ENCODE assay signal across 18 cellular contexts in genomic region chr4:76881375-76881774, GRCh38. TPM values are rescaled to one million over a fixed set of nuclear protein-coding genes. Genes with fewer than 3 reads are reported as not detected.
DNase-seq lines count a peak whose midpoint lies in the region; ATAC-seq and TF ChIP-seq lines count a peak whose summit lies in the region.
"Had no signal": no experiment of that assay in that cellular context is flagged by ENCODE, and none has a peak within 500 bp of the region (broad histone marks: within the 10 kb centered on the region; RNA-seq: fewer than 3 reads in every experiment).

No MANE protein-coding gene starts in this region.

- H3K27ac Mint-ChIP-seq in Calu3 (ENCODE audit: unreplicated experiment) (no peak overlapping the region), type B pancreatic cell (no peak overlapping the region)
- no peak overlapping the region for H3K27ac Mint-ChIP-seq in activated T-helper 1 cell treated with anti-CD3 and anti-CD28 coated beads, Interleukin-12 subunit alpha, Interleukin-12 subunit beta, Interleukin-2, Interleukin-4 antibody, amounts not matched to agents 30 ng/mL and 10 ng/mL and 1 ng/mL, durations not matched to agents 14 hours and 24 hours and 36 hours
- H3K27ac Mint-ChIP-seq: activated T-cell treated with anti-CD3 and anti-CD28 coated beads, Interleukin-2, amount 50 U/mL, for 24 hours had no signal

- CTCF ChIA-PET in Calu3 (lab: Charles Lee): interaction anchor here (0.5 to 1.4 kb wide), 2 partner anchors 11 to 12 kb away, joined by 3 read pairs; no protein-coding TSS in a partner anchor

- ATAC-seq in foreskin keratinocyte (peak; percentile 83), GM18520 (IDR thresholded peaks at IDR 0.05; ENCODE audit: unreplicated experiment) (no peak), HG02840 (IDR thresholded peaks at IDR 0.05; ENCODE audit: low FRiP score, unreplicated experiment) (no peak)
- ATAC-seq: gastroesophageal sphincter, HepG2 had no signal

- H3K4me1 Mint-ChIP-seq in Calu3 (ENCODE audit: low read depth, unreplicated experiment) (no peaks in the 10 kb centered on the region), type B pancreatic cell (ENCODE audit: unreplicated experiment) (peaks cover 5% of the 10 kb centered on the region)
- no peaks in the 10 kb centered on the region for H3K4me1 Mint-ChIP-seq in activated T-helper 1 cell treated with anti-CD3 and anti-CD28 coated beads, Interleukin-12 subunit alpha, Interleukin-12 subunit beta, Interleukin-2, Interleukin-4 antibody, amounts not matched to agents 30 ng/mL and 10 ng/mL and 1 ng/mL, durations not matched to agents 14 hours and 24 hours and 36 hours (ENCODE audit: low read depth)

- H3K27me3 ChIP-seq in foreskin keratinocyte: peaks cover 22% of the 10 kb centered on the region
- H3K27me3 ChIP-seq: right lobe of liver, tibial nerve had no signal

- H3K27ac ChIP-seq in foreskin keratinocyte: no peak overlapping the region
- H3K27ac ChIP-seq: gastroesophageal sphincter, right lobe of liver, tibial nerve had no signal

- H3K27me3 Mint-ChIP-seq in Calu3 (ENCODE audit: unreplicated experiment) (no peaks in the 10 kb centered on the region), type B pancreatic cell (no peaks in the 10 kb centered on the region)
- peaks cover 15% of the 10 kb centered on the region for H3K27me3 Mint-ChIP-seq in activated T-helper 1 cell treated with anti-CD3 and anti-CD28 coated beads, Interleukin-12 subunit alpha, Interleukin-12 subunit beta, Interleukin-2, Interleukin-4 antibody, amounts not matched to agents 30 ng/mL and 10 ng/mL and 1 ng/mL, durations not matched to agents 14 hours and 24 hours and 36 hours (ENCODE audit: insufficient read depth)

- H3K4me1 ChIP-seq in foreskin keratinocyte: no peaks in the 10 kb centered on the region
- H3K4me1 ChIP-seq: gastroesophageal sphincter, right lobe of liver, tibial nerve had no signal

- intact Hi-C loops in Calu3 (cut with micrococcal nuclease; ENCODE audit: unreplicated experiment): no loop called here
- intact Hi-C loops in activated T-helper 1 cell treated with anti-CD3 and anti-CD28 coated beads, Interleukin-12 subunit alpha, Interleukin-12 subunit beta, Interleukin-2, Interleukin-4 antibody, amounts not matched to agents 30 ng/mL and 10 ng/mL and 1 ng/mL, durations not matched to agents 14 hours and 24 hours and 36 hours (cut with micrococcal nuclease): no loop called here

- H3K36me3 Mint-ChIP-seq in Calu3 (ENCODE audit: insufficient read depth, unreplicated experiment) (no peaks in the 10 kb centered on the region), type B pancreatic cell (no peaks in the 10 kb centered on the region)
- H3K36me3 Mint-ChIP-seq in activated T-helper 1 cell treated with anti-CD3 and anti-CD28 coated beads, Interleukin-12 subunit alpha, Interleukin-12 subunit beta, Interleukin-2, Interleukin-4 antibody, amounts not matched to agents 30 ng/mL and 10 ng/mL and 1 ng/mL, durations not matched to agents 14 hours and 24 hours and 36 hours (ENCODE audit: low read depth): no peaks in the 10 kb centered on the region

- TF ChIP-seq CTCF in Calu3 (IDR thresholded peaks at IDR 0.05; ENCODE audit: unreplicated experiment) (no peak), foreskin keratinocyte (conservative IDR thresholded peaks at IDR 0.05) (peak; percentile 26), type B pancreatic cell (conservative IDR thresholded peaks at IDR 0.05) (no peak)

- BruUV-seq in Calu3 (replicated peaks; lab: Mats Ljungman, UMichigan): no TSS peak

- H3K9me3 Mint-ChIP-seq in Calu3 (ENCODE audit: low read depth, unreplicated experiment) (no peaks in the 10 kb centered on the region), type B pancreatic cell (no peaks in the 10 kb centered on the region)
- H3K9me3 Mint-ChIP-seq in activated T-helper 1 cell treated with anti-CD3 and anti-CD28 coated beads, Interleukin-12 subunit alpha, Interleukin-12 subunit beta, Interleukin-2, Interleukin-4 antibody, amounts not matched to agents 30 ng/mL and 10 ng/mL and 1 ng/mL, durations not matched to agents 14 hours and 24 hours and 36 hours: no peaks in the 10 kb centered on the region
- H3K9me3 Mint-ChIP-seq: activated T-cell treated with anti-CD3 and anti-CD28 coated beads, Interleukin-2, amount 50 U/mL, for 24 hours had no signal

- DNase-seq in Calu3 (peak; percentile 36), LoVo (ENCODE audit: low spot score) (peak; percentile 76), NCI-H748 treated with DMSO at 0.1 percent for 48 hours (lab: John Stamatoyannopoulos, UW) (peak; percentile 45), foreskin keratinocyte (peak; percentile 79 to 88), type B pancreatic cell (ENCODE audit: extremely low spot score, unreplicated experiment) (no peak)
- no peak for DNase-seq in activated T-helper 1 cell treated with anti-CD3 and anti-CD28 coated beads, Interleukin-12 subunit alpha, Interleukin-12 subunit beta, Interleukin-2, Interleukin-4 antibody, amounts not matched to agents 30 ng/mL and 10 ng/mL and 1 ng/mL, durations not matched to agents 14 hours and 24 hours and 36 hours (ENCODE audit: low spot score)
- DNase-seq: activated CD4-positive, alpha-beta T cell treated with anti-CD3 and anti-CD28 coated beads, Interleukin-2, amount 50 U/mL, for 4 hours; activated T-cell treated with anti-CD3 and anti-CD28 coated beads, Interleukin-2, amount 50 U/mL, for 24 hours; NCI-H1048; right lobe of liver; SHP77 treated with DMSO at 0.1 percent for 48 hours; stimulated activated CD4-positive, alpha-beta T cell treated with anti-CD3 and anti-CD28 coated beads, Interleukin-2, amount 100 ng/mL, for 48 hours had no signal

- H3K4me3 Mint-ChIP-seq in Calu3 (ENCODE audit: low read depth, unreplicated experiment) (no peak overlapping the region), type B pancreatic cell (no peak overlapping the region)
- H3K4me3 Mint-ChIP-seq in activated T-helper 1 cell treated with anti-CD3 and anti-CD28 coated beads, Interleukin-12 subunit alpha, Interleukin-12 subunit beta, Interleukin-2, Interleukin-4 antibody, amounts not matched to agents 30 ng/mL and 10 ng/mL and 1 ng/mL, durations not matched to agents 14 hours and 24 hours and 36 hours: no peak overlapping the region
- H3K4me3 Mint-ChIP-seq: activated T-cell treated with anti-CD3 and anti-CD28 coated beads, Interleukin-2, amount 50 U/mL, for 24 hours had no signal

RNA-seq across cellular contexts. Expression of gene SOWAHB, which starts 16.6 kb away (rescaled TPM):
- total RNA-seq in Calu3 (2022) (3.7 TPM in 2 replicates), foreskin keratinocyte (0.03 and 0.07 TPM in 2 replicates), type B pancreatic cell (ENCODE audit: low replicate concordance) (4.8 and 8.4 TPM in 2 replicates)
- not detected in 2 replicates for polyA plus RNA-seq in foreskin keratinocyte
- not detected in 2 replicates for total RNA-seq in activated T-helper 1 cell treated with anti-CD3 and anti-CD28 coated beads, Interleukin-12 subunit alpha, Interleukin-12 subunit beta, Interleukin-2, Interleukin-4 antibody, amounts not matched to agents 30 ng/mL and 10 ng/mL and 1 ng/mL, durations not matched to agents 14 hours and 24 hours and 36 hours
- total RNA-seq: mesenteric fat pad had no signal

Comparison
In these comparisons a context has a peak if more than half of its experiments do, and no peak if none do; other contexts are left out.
1. DNase-seq: peak in Calu3 (single experiment), LoVo (single experiment), NCI-H748 treated with DMSO at 0.1 percent for 48 hours (single experiment) and foreskin keratinocyte (2 of 2); none in activated T-helper 1 cell treated with anti-CD3 and anti-CD28 coated beads, Interleukin-12 subunit alpha, Interleukin-12 subunit beta, Interleukin-2, Interleukin-4 antibody, amounts not matched to agents 30 ng/mL and 10 ng/mL and 1 ng/mL, durations not matched to agents 14 hours and 24 hours and 36 hours (single experiment) and type B pancreatic cell (single experiment).